Comparison of ENCODE assay signal across 8 cellular contexts in genomic region chr2:172120-172519, GRCh38.
DNase-seq lines count a peak whose midpoint lies in the region; FAIRE-seq and TF ChIP-seq lines count a peak whose summit lies in the region.
"Not testable (repeated sequence)": the region's sequence is repeated elsewhere in the genome, so short reads cannot be mapped to it uniquely, and the experiment has no call there.

No MANE protein-coding gene starts in this region.

- H2AFZ ChIP-seq in H9 (ENCODE audit: low read length); OCI-LY1 (ENCODE audit: low read length); keratinocyte (ENCODE audit: control insufficient read depth, low read length): not testable (repeated sequence)

- H4K8ac ChIP-seq in H9 (replicated peaks; ENCODE audit: insufficient read length, low read depth, low read length) = not testable (repeated sequence)

- intact Hi-C loops in testis (cut with DNase I; ENCODE audit: low total_unique reads) = not testable (repeated sequence)

- H3K4ac ChIP-seq in H9 (ENCODE audit: low read depth, low read length) = not testable (repeated sequence)

- not testable (repeated sequence) for H3K9me1 ChIP-seq in keratinocyte (ENCODE audit: control insufficient read depth, extremely low read depth, insufficient read depth, low read length)

- DNase-seq in BE2C (peak; percentile 11), H9 (peak; percentile 66), adipocyte (ENCODE audit: low read depth) (peak; percentile 5), nephron progenitor cell (peak; percentile 18), testis (peak; percentile 62)
- DNase-seq in epithelial cell of proximal tubule (ENCODE audit: low read depth); keratinocyte (ENCODE audit: low read depth, low spot score): not testable (repeated sequence)

- H3K4me3 Mint-ChIP-seq in H9, nephron progenitor cell: not testable (repeated sequence)

- not testable (repeated sequence) for H3K36me3 Mint-ChIP-seq in H9 (ENCODE audit: insufficient read depth in 1 of 3, low read depth in 3 of 3); nephron progenitor cell (ENCODE audit: low read depth)

- not testable (repeated sequence) for H3K27ac ChIP-seq in H9 (ENCODE audit: insufficient read length, low read depth, low read length); OCI-LY1 (ENCODE audit: low read depth, low read length, poor library complexity, severe bottlenecking); keratinocyte (ENCODE audit: control insufficient read depth, insufficient read depth, low read length); testis

- H2AK5ac ChIP-seq in H9 (ENCODE audit: insufficient read length, low read length) = not testable (repeated sequence)

- peaks cover 13% of the 10 kb centered on the region for H3K27me3 Mint-ChIP-seq in H9 (ENCODE audit: low read depth)
- not testable (repeated sequence) for H3K27me3 Mint-ChIP-seq in nephron progenitor cell (ENCODE audit: low read depth, poor library complexity)

- not testable (repeated sequence) for H3K56ac ChIP-seq in H9 (ENCODE audit: insufficient read length, low read depth, low read length)

- not testable (repeated sequence) for H3K9ac ChIP-seq in H9 (ENCODE audit: extremely low read depth, insufficient read length, low read length); OCI-LY1 (ENCODE audit: low read length); adipocyte (ENCODE audit: low read length); keratinocyte (ENCODE audit: control insufficient read depth, extremely low read depth, insufficient read depth, low read length)

- H3K9me2 ChIP-seq in OCI-LY1 (ENCODE audit: low read depth, low read length) = not testable (repeated sequence)

- dilution Hi-C loops in keratinocyte (cut with MboI; ENCODE audit: extremely low pct_ligation_motif_present, low sequenced_read_pairs) = not testable (repeated sequence)

- H2BK20ac ChIP-seq in H9 (ENCODE audit: low read depth, low read length, poor library complexity, severe bottlenecking) = not testable (repeated sequence)

- not testable (repeated sequence) for H3K9me3 ChIP-seq in BE2C; H9 (ENCODE audit: control insufficient read depth, low read depth, low read length); OCI-LY1 (ENCODE audit: low read length); adipocyte (ENCODE audit: control insufficient read depth, low read length); keratinocyte (ENCODE audit: control insufficient read depth, low read depth, low read length); testis

- not testable (repeated sequence) for H3K4me3 ChIP-seq in BE2C (ENCODE audit: low read depth, low read length); OCI-LY1 (ENCODE audit: low read depth, low read length, poor library complexity, severe bottlenecking); adipocyte (ENCODE audit: low read length); epithelial cell of proximal tubule (ENCODE audit: low read depth, low read length); keratinocyte (ENCODE audit: control insufficient read depth in 2 of 3, extremely low read depth in 1 of 3, insufficient read depth in 2 of 3, low read depth in 1 of 3, low read length in 3 of 3); testis

- H3F3A ChIP-seq in OCI-LY1 (ENCODE audit: insufficient read depth, low read length) = not testable (repeated sequence)

- not testable (repeated sequence) for FAIRE-seq in keratinocyte (lab: Jason Lieb, UNC)

- not testable (repeated sequence) for H3K14ac ChIP-seq in H9 (ENCODE audit: insufficient read depth, low read length)

- not testable (repeated sequence) for H2BK15ac ChIP-seq in H9 (ENCODE audit: low read depth, low read length)

- H3K18ac ChIP-seq in H9 (ENCODE audit: insufficient read length, low read depth, low read length) = not testable (repeated sequence)

- H2BK120ac ChIP-seq in H9 (ENCODE audit: low read depth, low read length, poor library complexity, severe bottlenecking) = not testable (repeated sequence)

- not testable (repeated sequence) for H3K23me2 ChIP-seq in H9 (ENCODE audit: insufficient read length, low read depth, low read length, poor library complexity, severe bottlenecking)

- not testable (repeated sequence) for H3K9me3 Mint-ChIP-seq in H9, nephron progenitor cell

- H3K27ac Mint-ChIP-seq in H9, nephron progenitor cell: not testable (repeated sequence)

- H3K4me1 Mint-ChIP-seq in H9 = not testable (repeated sequence)
- H3K4me1 Mint-ChIP-seq in nephron progenitor cell = peaks cover 19% of the 10 kb centered on the region

- not testable (repeated sequence) for H3K36me3 ChIP-seq in BE2C; OCI-LY1 (ENCODE audit: insufficient read depth, low read length); adipocyte (ENCODE audit: control insufficient read depth, insufficient read depth, low read length, severe bottlenecking); keratinocyte (ENCODE audit: control insufficient read depth in 2 of 2, extremely low read depth in 1 of 2, insufficient read depth in 2 of 2, low read length in 2 of 2); testis (ENCODE audit: low read depth, missing control alignments)

- TF ChIP-seq CTCF in BE2C (IDR thresholded peaks at IDR 0.05; ENCODE audit: low read depth, low read length) = peak; percentile 21; the same call in 1 of the 2 replicates
- peak; percentile 65 for TF ChIP-seq CTCF in H9 (conservative IDR thresholded peaks at IDR 0.05)
- peak; percentile 9; the same call in 1 of the 2 replicates for TF ChIP-seq CTCF in OCI-LY1 (IDR thresholded peaks at IDR 0.05; ENCODE audit: low read length)
- TF ChIP-seq CTCF in epithelial cell of proximal tubule (conservative IDR thresholded peaks at IDR 0.05; ENCODE audit: low read depth, low read length) = peak; percentile 60
- peak; percentile 12 to 54 (median 35) for TF ChIP-seq CTCF in keratinocyte (optimal IDR thresholded peaks at IDR 0.05 in 1 of 3, IDR thresholded peaks at IDR 0.05 in 1 of 3, conservative IDR thresholded peaks at IDR 0.05 in 1 of 3; ENCODE audit: extremely low read depth in 1 of 3, insufficient read depth in 2 of 3, low read length in 3 of 3)
- peak; percentile 17 for TF ChIP-seq CTCF in nephron progenitor cell (IDR thresholded peaks at IDR 0.05)
- TF ChIP-seq CTCF in testis (IDR thresholded peaks at IDR 0.05) = peak; percentile 16 to 43 (median 35)

- H2BK5ac ChIP-seq in H9 (ENCODE audit: insufficient read length, low read length) = not testable (repeated sequence)

- H3K27me3 ChIP-seq in BE2C; H9 (ENCODE audit: insufficient read depth, low read length); OCI-LY1 (ENCODE audit: insufficient read depth, low read length); adipocyte (replicated peaks; ENCODE audit: control insufficient read depth, insufficient read depth, low read length); keratinocyte (ENCODE audit: control insufficient read depth, extremely low read depth, insufficient read depth, low read length); testis: not testable (repeated sequence)

- not testable (repeated sequence) for H4K5ac ChIP-seq in H9 (ENCODE audit: insufficient read length, low read depth, low read length)

- no CpG with 5 or more reads among the region's 9 CpGs for WGBS in H9 (ENCODE audit: extremely low coverage, insufficient read length, low lambda C conversion rate)
- 65 to 74% methylated on average over 9 of the region's 9 CpGs for WGBS in testis, 2 donors

- H3K4me1 ChIP-seq in BE2C; H9 (ENCODE audit: insufficient read depth, low read length); OCI-LY1 (ENCODE audit: insufficient read depth, low read length, severe bottlenecking); adipocyte (ENCODE audit: control insufficient read depth, insufficient read depth, low read length): not testable (repeated sequence)
- H3K4me1 ChIP-seq in keratinocyte (ENCODE audit: control insufficient read depth, extremely low read depth, insufficient read depth, low read length) = peaks cover 14% of the 10 kb centered on the region
- peaks cover 14% of the 10 kb centered on the region for H3K4me1 ChIP-seq in testis

- not testable (repeated sequence) for H3K79me2 ChIP-seq in H9 (ENCODE audit: insufficient read depth, low read length); OCI-LY1 (ENCODE audit: insufficient read depth, low read length); keratinocyte (ENCODE audit: control insufficient read depth, insufficient read depth, low read length)

- H3K79me1 ChIP-seq in H9 (ENCODE audit: insufficient read depth, low read depth, low read length, poor library complexity, severe bottlenecking) = not testable (repeated sequence)

- H4K91ac ChIP-seq in H9 (ENCODE audit: insufficient read length, low read depth, low read length) = not testable (repeated sequence)

- H3K23ac ChIP-seq in H9 (ENCODE audit: insufficient read length, low read depth, low read length) = not testable (repeated sequence)

- H3T11ph ChIP-seq in H9 (ENCODE audit: low read length) = not testable (repeated sequence)

- H2BK12ac ChIP-seq in H9 (ENCODE audit: insufficient read length, low read depth, low read length) = not testable (repeated sequence)

- not testable (repeated sequence) for H3K4me2 ChIP-seq in H9 (ENCODE audit: insufficient read depth, insufficient read length, low read length); OCI-LY1 (ENCODE audit: low read length); keratinocyte (ENCODE audit: control insufficient read depth, extremely low read depth, insufficient read depth, low read depth, low read length)

- H4K20me1 ChIP-seq in H9 (ENCODE audit: control insufficient read depth, insufficient read depth, insufficient read length); OCI-LY1 (ENCODE audit: insufficient read depth, low read length); keratinocyte (ENCODE audit: control insufficient read depth, extremely low read depth, insufficient read depth, low read length): not testable (repeated sequence)

- not testable (repeated sequence) for TF ChIP-seq POLR2A in testis (IDR thresholded peaks at IDR 0.05)

Comparison
In these comparisons a context has a peak if more than half of its experiments do, and no peak if none do; other contexts are left out.
1. CTCF ChIP-seq: peak in every context shown above with its lines; median percentile 65 in H9; 60 in epithelial cell of proximal tubule; 35 in keratinocyte; 35 in testis; 21 in BE2C; 17 in nephron progenitor cell; 9 in OCI-LY1.